ENCODE assay signal across 8 cellular contexts in genomic region chr19:17402982-17403855, GRCh38. TPM values are rescaled to one million over a fixed set of nuclear protein-coding genes. Genes with fewer than 3 reads are reported as not detected.
A peak's percentile ranks its signal among the peaks of the same experiment; 100 is the strongest.
DNase-seq lines count a peak whose midpoint lies in the region; TF ChIP-seq lines count a peak whose summit lies in the region.

No MANE protein-coding gene starts in this region.

- CTCF ChIA-PET in A673 (lab: Charles Lee) = interaction anchor here (0.5 to 0.6 kb wide), 6 partner anchors 17 to 849 kb away, joined by 3 to 9 read pairs (median 5); no protein-coding TSS in a partner anchor

- BruUV-seq in A673 (replicated peaks; lab: Mats Ljungman, UMichigan) = no TSS peak

- peaks cover 13% of the 10 kb centered on the region for H3K4me1 Mint-ChIP-seq in endodermal cell

- H3K27ac ChIP-seq in endodermal cell (ENCODE audit: low read depth, low read length) = peak overlapping the region; percentile 57
- H3K27ac ChIP-seq in spleen = peak overlapping the region in 6 of 8 donors; percentile 92 to 97 (median 94)
- H3K27ac ChIP-seq in A673 (ENCODE audit: low read depth, low read length, poor library complexity, severe bottlenecking) = no peak overlapping the region

- no peaks in the 10 kb centered on the region for H3K27me3 Mint-ChIP-seq in endodermal cell (ENCODE audit: insufficient read depth)

- no peak for TF ChIP-seq POLR2A in spleen (IDR thresholded peaks at IDR 0.05)

- peak overlapping the region; percentile 97 for H3K9ac ChIP-seq in endodermal cell (ENCODE audit: extremely low read depth, low read length, poor library complexity, severe bottlenecking)

- H3K36me3 Mint-ChIP-seq in endodermal cell (ENCODE audit: low read depth) = peaks cover 5% of the 10 kb centered on the region

- H3K9me3 Mint-ChIP-seq in endodermal cell = no peaks in the 10 kb centered on the region

- H3K27ac Mint-ChIP-seq in endodermal cell = peak overlapping the region; percentile 94

- H3K4me3 ChIP-seq in endodermal cell (ENCODE audit: low read length) = peak overlapping the region; percentile 98
- H3K4me3 ChIP-seq in spleen = peak overlapping the region; percentile 60 to 80 (median 70)
- H3K4me3 ChIP-seq in A673 (ENCODE audit: low read depth, low read length, poor library complexity, severe bottlenecking) = no peak overlapping the region

- H3K27me3 ChIP-seq in endodermal cell (ENCODE audit: control insufficient read depth, insufficient read depth, low read length, poor library complexity, severe bottlenecking) = no peaks in the 10 kb centered on the region
- no peaks in the 10 kb centered on the region for H3K27me3 ChIP-seq in spleen (replicated peaks in 1 of 7)
- H3K27me3 ChIP-seq in A673 (replicated peaks; ENCODE audit: insufficient read depth, low read depth, low read length, poor library complexity) = no peaks in the 10 kb centered on the region

- H3K4me1 ChIP-seq in endodermal cell (ENCODE audit: control insufficient read depth, insufficient read depth, low read length) (peaks cover 19% of the 10 kb centered on the region), spleen (peaks cover 21 to 73% (median 49%) of the 10 kb centered on the region in 6 donors), A673 (ENCODE audit: insufficient read depth, low read length, poor library complexity, severe bottlenecking) (peaks cover 13% of the 10 kb centered on the region)

- intact Hi-C loops in spleen (cut with DNase I; ENCODE audit: low total_unique reads) (no loop called here), A673 (cut with micrococcal nuclease; ENCODE audit: unreplicated experiment) (no loop called here)

- H3K36me3 ChIP-seq in endodermal cell (ENCODE audit: control insufficient read depth, insufficient read depth, low read length) (peaks cover 24% of the 10 kb centered on the region), spleen (peaks cover 0 to 56% (median 29%) of the 10 kb centered on the region in 6 donors), A673 (ENCODE audit: insufficient read depth, low read length, poor library complexity, severe bottlenecking) (no peaks in the 10 kb centered on the region)

- POLR2A ChIA-PET in A673 (lab: Charles Lee; ENCODE audit: low non-redundant PET) = interaction anchor here (0.6 kb wide), 1 partner anchor 13 kb away, joined by 10 read pairs; no protein-coding TSS in a partner anchor

- DNase-seq in DMS53 (lab: John Stamatoyannopoulos, UW) (peak; percentile 20), DMS53 treated with DMSO at 0.1 percent for 48 hours (lab: John Stamatoyannopoulos, UW; ENCODE audit: unreplicated experiment) (no peak), endodermal cell (peak; percentile 96), spleen (no peak), A172 (ENCODE audit: low spot score) (no peak), middle frontal gyrus (ENCODE audit: extremely low spot score, low spot score) (no peak), A673 (ENCODE audit: low spot score) (no peak)
- peak in 3 of 4 experiments; percentile 29 to 48 (median 36) for DNase-seq in activated CD4-positive, CD25-positive, alpha-beta regulatory T cell (lab: John Stamatoyannopoulos, UW)

- peak overlapping the region; percentile 72 for H3K4me3 Mint-ChIP-seq in endodermal cell

- WGBS in endodermal cell (ENCODE audit: insufficient coverage in 1 of 2, insufficient read length in 1 of 2), 2 experiments = 30 to 48% methylated on average over 17 to 30 of the region's 36 CpGs
- 60 to 68% (median 61%) methylated on average over 34 to 35 of the region's 36 CpGs for WGBS in spleen, 5 donors

- no peak for TF ChIP-seq CTCF in endodermal cell (conservative IDR thresholded peaks at IDR 0.05)
- no peak for TF ChIP-seq CTCF in spleen (IDR thresholded peaks at IDR 0.05 in 8 of 11, conservative IDR thresholded peaks at IDR 0.05 in 3 of 11)
- TF ChIP-seq CTCF in A673 (conservative IDR thresholded peaks at IDR 0.05; ENCODE audit: low read depth, low read length) = no peak

- H3K9me3 ChIP-seq in endodermal cell (ENCODE audit: control insufficient read depth, low read length) (no peaks in the 10 kb centered on the region), spleen (no peaks in the 10 kb centered on the region), A673 (ENCODE audit: low read depth, low read length, poor library complexity, severe bottlenecking) (no peaks in the 10 kb centered on the region)

RNA-seq across cellular contexts. Expression of gene BST2, which starts 2.2 kb away (rescaled TPM):
- 100 to 1,000 TPM in 1 of 2 donors, 10 to 100 TPM in 1; 50.8 to 147 TPM for total RNA-seq in endodermal cell
- polyA plus RNA-seq in endodermal cell (2013, experiment 1 of 2) = 73.3 TPM
- 80.2 TPM for polyA plus RNA-seq in endodermal cell (2013, experiment 2 of 2)
- total RNA-seq in spleen = 100 to 1,000 TPM; 159 to 257 (median 172) TPM
- polyA plus RNA-seq in spleen = 100 to 1,000 TPM in 2 of 3 donors, 10 to 100 TPM in 1; 91.4 to 240 (median 163) TPM
- 0.29 and 1.7 TPM in 2 replicates for total RNA-seq in A172 (2014; rRNA removed; shearing (Covaris generic))
- total RNA-seq in A673 (2021) = 1.3 and 3.6 TPM in 2 replicates

RNA-seq across cellular contexts. Expression of gene CCDC194, which starts 9.2 kb away (rescaled TPM):
- total RNA-seq in endodermal cell = 1 to 10 TPM; 2.0 to 3.4 TPM
- 0.78 TPM for polyA plus RNA-seq in endodermal cell (2013, experiment 1 of 2)
- 0.83 TPM for polyA plus RNA-seq in endodermal cell (2013, experiment 2 of 2)
- 1 to 10 TPM in 6 of 7 donors, not detected in 1; 1.0 to 2.2 (median 1.7) TPM for total RNA-seq in spleen
- polyA plus RNA-seq in spleen = under 1 TPM; 0.13 to 0.18 (median 0.15) TPM
- total RNA-seq in A172 (2014; rRNA removed; shearing (Covaris generic)) = not detected in 2 replicates
- not detected in 2 replicates for total RNA-seq in A673 (2021)

RNA-seq across cellular contexts. Expression of gene MVB12A, which starts 16.6 kb away (rescaled TPM):
- 10 to 100 TPM; 63.1 to 64.8 TPM for total RNA-seq in endodermal cell
- 58.8 TPM for polyA plus RNA-seq in endodermal cell (2013, experiment 1 of 2)
- polyA plus RNA-seq in endodermal cell (2013, experiment 2 of 2) = 56.2 TPM
- 10 to 100 TPM; 31.7 to 45.2 (median 37.8) TPM for total RNA-seq in spleen
- polyA plus RNA-seq in spleen = 10 to 100 TPM; 42.0 to 62.0 (median 42.1) TPM
- total RNA-seq in A172 (2014; rRNA removed; shearing (Covaris generic)) = 105 and 141 TPM in 2 replicates
- total RNA-seq in A673 (2021) = 39.5 and 56.9 TPM in 2 replicates

RNA-seq across cellular contexts. Expression of gene PLVAP, which starts 26.1 kb away (rescaled TPM):
- total RNA-seq in endodermal cell = under 1 TPM in 1 of 2 donors, not detected in 1; 0.44 TPM
- 0.85 TPM for polyA plus RNA-seq in endodermal cell (2013, experiment 1 of 2)
- polyA plus RNA-seq in endodermal cell (2013, experiment 2 of 2) = 1.1 TPM
- 100 to 1,000 TPM; 233 to 555 (median 350) TPM for total RNA-seq in spleen
- 10 to 100 TPM; 26.6 to 57.9 (median 46.6) TPM for polyA plus RNA-seq in spleen
- total RNA-seq in A172 (2014; rRNA removed; shearing (Covaris generic)) = not detected in 2 replicates
- total RNA-seq in A673 (2021) = 0.24 TPM in 1 of 2 replicates, not detected in the other

RNA-seq across cellular contexts. Expression of gene TMEM221, which starts 45.2 kb away (rescaled TPM):
- total RNA-seq in endodermal cell (1 to 10 TPM; 3.5 to 4.8 TPM), spleen (not detected), A673 (2021) (0.31 TPM in 1 of 2 replicates, not detected in the other)
- 2.2 TPM for polyA plus RNA-seq in endodermal cell (2013, experiment 1 of 2)
- 2.0 TPM for polyA plus RNA-seq in endodermal cell (2013, experiment 2 of 2)
- under 1 TPM in 2 of 3 donors, not detected in 1; 0.03 to 0.20 TPM for polyA plus RNA-seq in spleen
- total RNA-seq in A172 (2014; rRNA removed; shearing (Covaris generic)) = 0.07 TPM in 1 of 2 replicates, not detected in the other

Comparison
In these comparisons a context has a peak if more than half of its experiments do, and no peak if none do; other contexts are left out.
1. DNase-seq: peak in DMS53 (single experiment), activated CD4-positive, CD25-positive, alpha-beta regulatory T cell (3 of 4) and endodermal cell (single experiment); none in DMS53 treated with DMSO at 0.1 percent for 48 hours (single experiment), spleen (single experiment), A172 (single experiment), middle frontal gyrus (single experiment) and A673 (single experiment).
2. RNA of gene BST2, which starts 2.2 kb away (total RNA-seq): 159 to 257 TPM in spleen and 50.8 to 147 TPM in endodermal cell; 1.3 to 3.6 TPM in A673 and 0.29 to 1.7 TPM in A172; every median in the first group is over 10 times any median in the second.